ENCODE assay signal across 25 cellular contexts in the genomic region with DNA sequence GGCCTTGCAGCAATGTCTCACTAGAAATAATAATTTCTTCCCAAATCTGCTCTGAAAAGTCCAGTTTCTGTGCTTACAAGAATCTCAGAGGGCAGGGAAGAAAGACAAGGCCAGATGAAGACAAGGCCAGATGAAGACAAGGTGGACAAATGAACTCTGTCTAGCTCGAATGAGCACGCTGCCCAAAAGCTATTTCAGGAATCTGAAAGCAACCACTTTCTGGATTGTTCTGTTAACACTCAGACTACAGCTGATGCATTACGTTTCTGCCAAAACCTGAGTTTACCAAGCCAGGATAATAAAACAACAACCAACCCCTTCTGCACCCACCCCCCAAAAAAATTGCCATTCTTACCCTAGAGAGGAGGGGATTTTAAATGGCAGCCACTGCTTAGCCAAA.
"Had no signal": no experiment of that assay in that cellular context is flagged by ENCODE, and none has a peak within 500 bp of the region (broad histone marks: within the 10 kb centered on the region; RNA-seq: fewer than 3 reads in every experiment).

No MANE protein-coding gene starts in this region.

- ATAC-seq: K562, Panc1, PC-3 had no signal

- H3K27ac ChIP-seq: HL-60, KMS-11, RWPE1, SJSA1, SK-N-MC had no signal

- H3K27ac Mint-ChIP-seq: IgD-negative memory B cell had no signal

- H3K9me3 ChIP-seq: SJSA1 had no signal

- H3K27me3 Mint-ChIP-seq: IgD-negative memory B cell had no signal

- H3K4me2 ChIP-seq: KMS-11 had no signal

- H3K4me3 Mint-ChIP-seq: IgD-negative memory B cell had no signal

- H3K36me3 ChIP-seq: SJSA1 had no signal

- H3K4me1 ChIP-seq: SJSA1 had no signal

- H3K36me3 Mint-ChIP-seq: IgD-negative memory B cell had no signal

- H3K4me3 ChIP-seq: K562, SJSA1, SK-N-MC had no signal

- H3K27me3 ChIP-seq: SJSA1 had no signal

- H3K9ac ChIP-seq: KMS-11 had no signal

- FAIRE-seq: HTR-8/SVneo, K562 had no signal

- DNase-seq: Kasumi-1, MM.1S, NCI-H1092 treated with DMSO at 0.1 percent for 48 hours, NCI-H1436, NCI-H187, NCI-H2029, NCI-H2081 treated with DMSO at 0.1 percent for 48 hours, NCI-H2171, NCI-H226, NCI-H446, NCI-H510A, NCI-H524 treated with DMSO at 0.1 percent for 48 hours, NCI-H69, NCI-H774, PC-3, SIG-M5 had no signal
